In the genomic region with DNA sequence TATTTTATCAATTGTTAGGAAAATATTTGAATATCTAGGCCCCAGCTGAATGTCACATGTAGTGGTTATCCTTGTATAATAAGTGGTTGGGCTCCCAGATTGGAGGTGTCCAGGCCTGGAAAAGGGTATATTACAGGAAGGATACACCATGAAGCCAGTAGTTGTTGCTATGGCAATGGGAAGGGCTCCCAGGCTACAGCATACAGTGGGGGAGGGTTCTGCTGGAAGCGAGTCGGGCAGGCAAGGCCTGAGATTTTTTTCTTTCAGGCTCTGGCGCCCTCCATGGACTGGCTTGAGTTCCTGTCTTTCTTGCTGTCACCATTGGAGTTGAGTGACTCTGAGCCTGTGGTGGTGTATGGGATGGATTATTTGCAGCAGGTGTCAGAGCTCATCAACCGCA, we compare ENCODE assay signal across 10 cellular contexts. TPM values are rescaled to one million over a fixed set of nuclear protein-coding genes. Genes with fewer than 3 reads are reported as not detected.
DNase-seq lines count a peak whose midpoint lies in the region; ATAC-seq and TF ChIP-seq lines count a peak whose summit lies in the region.
"Had no signal": no experiment of that assay in that cellular context is flagged by ENCODE, and none has a peak within 500 bp of the region (broad histone marks: within the 10 kb centered on the region; RNA-seq: fewer than 3 reads in every experiment).

No MANE protein-coding gene starts in this region.

- no peak overlapping the region for H2AFZ ChIP-seq in neural progenitor cell (replicated peaks)

- no peaks in the 10 kb centered on the region for H3F3A ChIP-seq in neural progenitor cell (ENCODE audit: low read depth)

- no peak overlapping the region for H3K4me2 ChIP-seq in neural progenitor cell

- peaks cover 6% of the 10 kb centered on the region for H3K27me3 ChIP-seq in neural progenitor cell

- no peak overlapping the region for H3K4me3 ChIP-seq in neural progenitor cell

- DNase-seq in activated CD4-positive, alpha-beta T cell treated with anti-CD3 and anti-CD28 coated beads for 4 hours = peak; percentile 22
- DNase-seq in activated CD4-positive, alpha-beta T cell treated with anti-CD3 and anti-CD28 coated beads, Interleukin-2, amount 50 U/mL, for 1 hour = no peak
- DNase-seq in NCI-H1105 treated with DMSO at 0.1 percent for 48 hours (lab: John Stamatoyannopoulos, UW) (peak; percentile 93), SW 1271 (lab: John Stamatoyannopoulos, UW) (peak; percentile 59 to 68), neural progenitor cell (ENCODE audit: low spot score) (peak; percentile 88)
- DNase-seq: activated T-cell treated with anti-CD3 and anti-CD28 coated beads, Interleukin-2, amount 50 U/mL, for 4 hours had no signal

- peak overlapping the region; percentile 7 for H3K4me3 Mint-ChIP-seq in neural progenitor cell
- H3K4me3 Mint-ChIP-seq: activated T-cell treated with anti-CD3 and anti-CD28 coated beads, Interleukin-2, amount 50 U/mL, for 4 hours had no signal

- peaks cover 19% of the 10 kb centered on the region for H3K27me3 Mint-ChIP-seq in neural progenitor cell (ENCODE audit: insufficient read depth, low read depth)

- H3K9ac ChIP-seq in neural progenitor cell = no peak overlapping the region

- no peaks in the 10 kb centered on the region for H3K9me3 ChIP-seq in neural progenitor cell (ENCODE audit: low read depth)

- H3K27ac Mint-ChIP-seq in neural progenitor cell = no peak overlapping the region
- H3K27ac Mint-ChIP-seq: CD4-positive, alpha-beta memory T cell had no signal

- no peaks in the 10 kb centered on the region for H3K36me3 Mint-ChIP-seq in neural progenitor cell
- H3K36me3 Mint-ChIP-seq: CD4-positive, alpha-beta memory T cell had no signal

- no peaks in the 10 kb centered on the region for H3K36me3 ChIP-seq in neural progenitor cell

- H3K9me3 Mint-ChIP-seq in neural progenitor cell = no peaks in the 10 kb centered on the region
- H3K9me3 Mint-ChIP-seq: activated T-cell treated with anti-CD3 and anti-CD28 coated beads, Interleukin-2, amount 50 U/mL, for 4 hours had no signal

- no peaks in the 10 kb centered on the region for H4K20me1 ChIP-seq in neural progenitor cell (ENCODE audit: low read depth)

- no peaks in the 10 kb centered on the region for H3K4me1 ChIP-seq in neural progenitor cell

- TF ChIP-seq CTCF in neural progenitor cell (IDR thresholded peaks at IDR 0.05) = peak; percentile 70

- no peak overlapping the region for H3K27ac ChIP-seq in neural progenitor cell

- ATAC-seq in esophagus mucosa = peak; percentile 65
- no peak for ATAC-seq in GM19324 (IDR thresholded peaks at IDR 0.05; ENCODE audit: low FRiP score, unreplicated experiment)
- no peak for ATAC-seq in HG02678 (IDR thresholded peaks at IDR 0.05; ENCODE audit: unreplicated experiment)

- no peaks in the 10 kb centered on the region for H3K79me2 ChIP-seq in neural progenitor cell (ENCODE audit: low read depth)

- peaks cover 6% of the 10 kb centered on the region for H3K4me1 Mint-ChIP-seq in neural progenitor cell

RNA-seq across cellular contexts. Expression of a gene that starts 8.9 kb away (rescaled TPM):
- total RNA-seq in esophagus mucosa (not detected), neural progenitor cell (ENCODE audit: low replicate concordance) (0.15 TPM in 1 of 2 replicates, not detected in the other)
- total RNA-seq: activated T-cell treated with anti-CD3 and anti-CD28 coated beads, Interleukin-2, amount 50 U/mL, for 4 hours; CD4-positive, alpha-beta memory T cell had no signal

RNA-seq across cellular contexts. Expression of a gene that starts 14.3 kb away (rescaled TPM):
- total RNA-seq in esophagus mucosa (126 TPM), neural progenitor cell (ENCODE audit: low replicate concordance) (234 and 476 TPM in 2 replicates)

RNA-seq across cellular contexts. Expression of a gene that starts 23.3 kb away (rescaled TPM):
- total RNA-seq in esophagus mucosa (0.24 TPM), neural progenitor cell (ENCODE audit: low replicate concordance) (0.71 TPM in 1 of 2 replicates, not detected in the other)

RNA-seq across cellular contexts. Expression of a gene that starts 29.7 kb away (rescaled TPM):
- total RNA-seq in esophagus mucosa (339 TPM), neural progenitor cell (ENCODE audit: low replicate concordance) (137 and 207 TPM in 2 replicates)

RNA-seq across cellular contexts. Expression of a gene that starts 35.2 kb away (rescaled TPM):
- 7.1 TPM for total RNA-seq in esophagus mucosa
- 3.7 and 6.0 TPM in 2 replicates for total RNA-seq in neural progenitor cell (ENCODE audit: low replicate concordance)
